Comparison of ENCODE assay signal across 16 cellular contexts in genomic region chr1:247908761-247909160, GRCh38. TPM values are rescaled to one million over a fixed set of nuclear protein-coding genes. Genes with fewer than 3 reads are reported as not detected.
DNase-seq lines count a peak whose midpoint lies in the region; ATAC-seq, FAIRE-seq and TF ChIP-seq lines count a peak whose summit lies in the region.
"Had no signal": no experiment of that assay in that cellular context is flagged by ENCODE, and none has a peak within 500 bp of the region (broad histone marks: within the 10 kb centered on the region; RNA-seq: fewer than 3 reads in every experiment).

No MANE protein-coding gene starts in this region.

- no peak for DNase-seq in activated T-cell treated with anti-CD3 and anti-CD28 coated beads, Interleukin-2, amount 50 U/mL, for 72 hours
- DNase-seq in activated T-cell treated with anti-CD3 and anti-CD28 coated beads, Interleukin-2, amount 50 U/mL, for 1 hour = no peak
- DNase-seq in HTR-8/SVneo (ENCODE audit: insufficient read length, low spot score) (no peak), RPMI7951 (ENCODE audit: low read depth) (peak; percentile 20), cerebellar cortex (ENCODE audit: low spot score) (no peak), psoas muscle (no peak), NCI-H1417 treated with DMSO at 0.1 percent for 48 hours (lab: John Stamatoyannopoulos, UW) (no peak)
- DNase-seq: DMS53, HCEC 1CT, HFFc6, IMR-90 had no signal

- H3K27me3 Mint-ChIP-seq in activated T-cell treated with anti-CD3 and anti-CD28 coated beads, Interleukin-2, amount 50 U/mL, for 72 hours (ENCODE audit: low read depth) = no peaks in the 10 kb centered on the region

- FAIRE-seq in HTR-8/SVneo (lab: Jason Lieb, UNC) = peak; percentile 31

- no peak for ATAC-seq in activated T-cell treated with anti-CD3 and anti-CD28 coated beads, Interleukin-2, amount 50 U/mL, for 72 hours (replicated peaks in 1 of 2)
- ATAC-seq in psoas muscle = no peak

- H3K9me3 ChIP-seq in psoas muscle = no peaks in the 10 kb centered on the region

- no peaks in the 10 kb centered on the region for H3K27me3 ChIP-seq in psoas muscle (ENCODE audit: insufficient read depth in 3 of 3, low read length in 2 of 3)

- no peak for TF ChIP-seq CTCF in psoas muscle (IDR thresholded peaks at IDR 0.05)

- intact Hi-C loops in psoas muscle (cut with DNase I) = no loop called here

- WGBS in psoas muscle, 3 donors = 71 to 78% (median 75%) methylated on average over 5 of the region's 5 CpGs

- no peak overlapping the region for H3K4me3 Mint-ChIP-seq in activated T-cell treated with anti-CD3 and anti-CD28 coated beads, Interleukin-2, amount 50 U/mL, for 72 hours
- H3K4me3 Mint-ChIP-seq: HFFc6 had no signal

- H3K4me1 Mint-ChIP-seq in activated T-cell treated with anti-CD3 and anti-CD28 coated beads, Interleukin-2, amount 50 U/mL, for 72 hours (ENCODE audit: low read depth) = peaks cover 27% of the 10 kb centered on the region

- H3K27ac ChIP-seq in psoas muscle = no peak overlapping the region
- H3K27ac ChIP-seq: 22Rv1, HL-60 had no signal

- peaks cover 6 to 12% of the 10 kb centered on the region in 2 donors for H3K9me3 Mint-ChIP-seq in activated T-cell treated with anti-CD3 and anti-CD28 coated beads, Interleukin-2, amount 50 U/mL, for 72 hours

- peak overlapping the region; percentile 8 for H3K27ac Mint-ChIP-seq in activated T-cell treated with anti-CD3 and anti-CD28 coated beads, Interleukin-2, amount 50 U/mL, for 72 hours
- H3K27ac Mint-ChIP-seq: HFFc6 had no signal

- no peaks in the 10 kb centered on the region for H3K36me3 ChIP-seq in psoas muscle (ENCODE audit: insufficient read depth in 1 of 2, low read depth in 1 of 2)

- H3K4me3 ChIP-seq in psoas muscle = no peak overlapping the region

- peaks cover 5 to 8% of the 10 kb centered on the region in 2 donors for H3K36me3 Mint-ChIP-seq in activated T-cell treated with anti-CD3 and anti-CD28 coated beads, Interleukin-2, amount 50 U/mL, for 72 hours (ENCODE audit: insufficient read depth in 2 of 2)

- H3K4me1 ChIP-seq in psoas muscle = no peaks in the 10 kb centered on the region

RNA-seq across cellular contexts. Expression of gene OR2T8, which starts 11.3 kb away (rescaled TPM):
- total RNA-seq in activated T-cell treated with anti-CD3 and anti-CD28 coated beads, Interleukin-2, amount 50 U/mL, for 72 hours = not detected
- total RNA-seq in RPMI7951 (2014; rRNA removed; shearing (Covaris generic)) = 0.29 TPM in 1 of 2 replicates, not detected in the other
- total RNA-seq in psoas muscle = not detected
- polyA plus RNA-seq in psoas muscle = not detected
- total RNA-seq: A673, HFFc6, IMR-90 had no signal
- polyA plus RNA-seq: BJ, IMR-90 had no signal

RNA-seq across cellular contexts. Expression of gene OR2W3, which starts 13.4 kb away (rescaled TPM):
- not detected for total RNA-seq in activated T-cell treated with anti-CD3 and anti-CD28 coated beads, Interleukin-2, amount 50 U/mL, for 72 hours
- 0.24 TPM in 1 of 2 replicates, not detected in the other for total RNA-seq in RPMI7951 (2014; rRNA removed; shearing (Covaris generic))
- under 1 TPM in 2 of 4 donors, not detected in 2; 0.24 to 0.57 TPM for total RNA-seq in psoas muscle
- polyA plus RNA-seq in psoas muscle = under 1 TPM in 1 of 3 donors, not detected in 2; 0.07 TPM
- total RNA-seq: A673, H4, HFFc6 had no signal
- polyA plus RNA-seq: BJ had no signal

RNA-seq across cellular contexts. Expression of gene OR2AJ1, which starts 15.9 kb away (rescaled TPM):
- not detected for total RNA-seq in activated T-cell treated with anti-CD3 and anti-CD28 coated beads, Interleukin-2, amount 50 U/mL, for 72 hours
- not detected in 2 replicates for total RNA-seq in RPMI7951 (2014; rRNA removed; shearing (Covaris generic))
- not detected for total RNA-seq in psoas muscle
- not detected for polyA plus RNA-seq in psoas muscle
- total RNA-seq: A673, H4, HFFc6, IMR-90 had no signal
- polyA plus RNA-seq: BJ, IMR-90 had no signal

RNA-seq across cellular contexts. Expression of gene OR2L8, which starts 39.9 kb away (rescaled TPM):
- total RNA-seq in activated T-cell treated with anti-CD3 and anti-CD28 coated beads, Interleukin-2, amount 50 U/mL, for 72 hours = not detected
- total RNA-seq in RPMI7951 (2014; rRNA removed; shearing (Covaris generic)) = not detected in 2 replicates
- total RNA-seq in psoas muscle = not detected
- not detected for polyA plus RNA-seq in psoas muscle
- total RNA-seq: A673, H4, HFFc6, IMR-90 had no signal
- polyA plus RNA-seq: BJ, IMR-90 had no signal

RNA-seq across cellular contexts. Expression of gene TRIM58, which starts 51.8 kb away (rescaled TPM):
- total RNA-seq in activated T-cell treated with anti-CD3 and anti-CD28 coated beads, Interleukin-2, amount 50 U/mL, for 72 hours = under 1 TPM; 0.21 to 0.24 TPM
- 2.2 and 2.9 TPM in 2 replicates for total RNA-seq in RPMI7951 (2014; rRNA removed; shearing (Covaris generic))
- 1 to 10 TPM in 1 of 4 donors, under 1 TPM in 3; 0.06 to 2.4 (median 0.46) TPM for total RNA-seq in psoas muscle
- under 1 TPM in 2 of 3 donors, not detected in 1; 0.04 to 0.08 TPM for polyA plus RNA-seq in psoas muscle
- total RNA-seq: A673, H4, HFFc6 had no signal
- polyA plus RNA-seq: BJ had no signal
